19 cellular contexts compared by ENCODE assay signal in genomic region chr4:26334366-26334765, GRCh38.
"Had no signal": no experiment of that assay in that cellular context is flagged by ENCODE, and none has a peak within 500 bp of the region (broad histone marks: within the 10 kb centered on the region; RNA-seq: fewer than 3 reads in every experiment).

No MANE protein-coding gene starts in this region.

- H3K4me3 ChIP-seq: body of pancreas, dorsolateral prefrontal cortex, lung, spleen had no signal

- H3K9me3 ChIP-seq: body of pancreas, spleen had no signal

- H3K27me3 Mint-ChIP-seq: activated CD4-positive, alpha-beta memory T cell treated with anti-CD3 and anti-CD28 coated beads for 36 hours; activated CD4-positive, alpha-beta T cell treated with anti-CD3 and anti-CD28 coated beads for 36 hours had no signal

- H3K27ac ChIP-seq: body of pancreas, parathyroid adenoma, spleen, WERI-Rb-1 had no signal

- H3K36me3 Mint-ChIP-seq: natural killer cell had no signal

- DNase-seq: activated CD4-positive, alpha-beta memory T cell treated with anti-CD3 and anti-CD28 coated beads for 36 hours; activated CD4-positive, alpha-beta T cell treated with anti-CD3 and anti-CD28 coated beads for 36 hours; activated naive CD4-positive, alpha-beta T cell treated with anti-CD3 and anti-CD28 coated beads for 36 hours; activated T-cell treated with anti-CD3 and anti-CD28 coated beads, Interleukin-2, amount 50 U/mL, for 1 hour; body of pancreas; caudate nucleus; dorsolateral prefrontal cortex; endodermal cell; head of caudate nucleus; kidney; natural killer cell; retina; spleen; stimulated activated naive CD4-positive, alpha-beta T cell; T-helper 2 cell; WERI-Rb-1 had no signal

- H3K27me3 ChIP-seq: body of pancreas, dorsolateral prefrontal cortex, spleen had no signal

- H3K27ac Mint-ChIP-seq: activated CD4-positive, alpha-beta memory T cell treated with anti-CD3 and anti-CD28 coated beads for 36 hours; activated CD4-positive, alpha-beta T cell treated with anti-CD3 and anti-CD28 coated beads for 36 hours; activated naive CD4-positive, alpha-beta T cell treated with anti-CD3 and anti-CD28 coated beads for 36 hours; endodermal cell; natural killer cell had no signal

- H3K4me3 Mint-ChIP-seq: activated CD4-positive, alpha-beta memory T cell treated with anti-CD3 and anti-CD28 coated beads for 36 hours; activated CD4-positive, alpha-beta T cell treated with anti-CD3 and anti-CD28 coated beads for 36 hours; activated naive CD4-positive, alpha-beta T cell treated with anti-CD3 and anti-CD28 coated beads for 36 hours; endodermal cell; natural killer cell had no signal

- ATAC-seq: activated CD4-positive, alpha-beta T cell treated with anti-CD3 and anti-CD28 coated beads for 36 hours; body of pancreas; left lobe of liver; natural killer cell had no signal

- H3K4me1 ChIP-seq: parathyroid adenoma had no signal

- H3K36me3 ChIP-seq: spleen had no signal
